Comparison of ENCODE assay signal across 12 cellular contexts in genomic region chr13:30720470-30720869, GRCh38.
A peak's percentile ranks its signal among the peaks of the same experiment; 100 is the strongest.
DNase-seq lines count a peak whose midpoint lies in the region; ATAC-seq and TF ChIP-seq lines count a peak whose summit lies in the region.
"Had no signal": no experiment of that assay in that cellular context is flagged by ENCODE, and none has a peak within 500 bp of the region (broad histone marks: within the 10 kb centered on the region; RNA-seq: fewer than 3 reads in every experiment).

No MANE protein-coding gene starts in this region.

- H3K79me2 ChIP-seq in DOHH2 (ENCODE audit: control insufficient read depth, low read length) = no peaks in the 10 kb centered on the region

- peak overlapping the region; percentile 67 for H3K4me2 ChIP-seq in DOHH2 (ENCODE audit: low read length)

- peaks cover 6% of the 10 kb centered on the region for H3F3A ChIP-seq in DOHH2 (ENCODE audit: control insufficient read depth, insufficient read depth)

- H3K36me3 ChIP-seq in DOHH2 (ENCODE audit: control insufficient read depth, low read length) = no peaks in the 10 kb centered on the region
- H3K36me3 ChIP-seq: adrenal gland, heart right ventricle, prostate gland had no signal

- H3K9me3 ChIP-seq in DOHH2 (ENCODE audit: control insufficient read depth, insufficient read depth, low read length) = no peaks in the 10 kb centered on the region
- H3K9me3 ChIP-seq: adrenal gland, Caco-2, heart right ventricle, prostate gland had no signal

- peaks cover 36% of the 10 kb centered on the region for H3K4me1 ChIP-seq in DOHH2 (ENCODE audit: control insufficient read depth, low read length)
- H3K4me1 ChIP-seq: adrenal gland, Caco-2, prostate gland had no signal

- peak overlapping the region; percentile 53 for H3K4me3 ChIP-seq in DOHH2 (ENCODE audit: low read length)
- H3K4me3 ChIP-seq: adrenal gland, heart right ventricle, prostate gland had no signal

- H3K27me3 ChIP-seq in DOHH2 (ENCODE audit: control insufficient read depth, low read length) = peaks cover 7% of the 10 kb centered on the region; the same call in 1 of the 2 replicates
- H3K27me3 ChIP-seq: adrenal gland, heart right ventricle had no signal

- DNase-seq in dedifferentiated amniotic fluid mesenchymal stem cell (ENCODE audit: extremely low spot score) (peak; percentile 60), OCI-M2 (lab: John Stamatoyannopoulos, UW; ENCODE audit: unreplicated experiment) (no peak), NCI-H524 (lab: John Stamatoyannopoulos, UW) (no peak), activated T-cell treated with anti-CD3 and anti-CD28 coated beads for 4 hours (no peak), superior temporal gyrus (ENCODE audit: extremely low spot score) (no peak)
- DNase-seq: adrenal gland, Caco-2, heart right ventricle had no signal

- no peaks in the 10 kb centered on the region for H4K20me1 ChIP-seq in DOHH2 (ENCODE audit: control insufficient read depth, insufficient read depth, low read depth, low read length)

- ATAC-seq in GM21381 (IDR thresholded peaks at IDR 0.05; ENCODE audit: unreplicated experiment) (peak; percentile 71), HG03521 (IDR thresholded peaks at IDR 0.05; ENCODE audit: unreplicated experiment) (peak; percentile 55)
- ATAC-seq: heart right ventricle had no signal

- no peaks in the 10 kb centered on the region for H3K9me2 ChIP-seq in DOHH2 (replicated peaks; ENCODE audit: control insufficient read depth, low read length)

- H3K27ac ChIP-seq in DOHH2 (ENCODE audit: low read depth, low read length) = peak overlapping the region; percentile 62
- H3K27ac ChIP-seq: heart right ventricle, prostate gland had no signal

- TF ChIP-seq CTCF in DOHH2 (IDR thresholded peaks at IDR 0.05; ENCODE audit: low read depth, low read length, poor library complexity, severe bottlenecking) = no peak
